Comparison of ENCODE assay signal across 1 cellular context in genomic region chr19:6737873-6738725, GRCh38.
TF ChIP-seq lines count a peak whose summit lies in the region.

No MANE protein-coding gene starts in this region.

TF ChIP-seq in K562, 482 proteins besides CTCF, POLR2A, EP300 and RAD21 (continued from another document and continues in another):
- TF ChIP-seq ZNF398 (CRISPR knock-in tag; IDR thresholded peaks at IDR 0.05) (no peak), ZNF830 (CRISPR knock-in tag; IDR thresholded peaks at IDR 0.05) (no peak), ETS1 (conservative IDR thresholded peaks at IDR 0.05; ENCODE audit: control insufficient read depth, low read depth, low read length) (peak; percentile 99; the same call in 1 of the 2 replicates), E2F5 (CRISPR knock-in tag; IDR thresholded peaks at IDR 0.05) (0 out of 2 replicates have a peak, but pooled peaks have one; percentile 54), GTF2E2 (tag; IDR thresholded peaks at IDR 0.05) (no peak), DPF2 (IDR thresholded peaks at IDR 0.05) (peak; percentile 66), ZBTB17 (CRISPR knock-in tag; IDR thresholded peaks at IDR 0.05) (peak; percentile 67), SPI1 (IDR thresholded peaks at IDR 0.05; ENCODE audit: borderline replicate concordance, low read depth, low read length) (peak; percentile 100), ZBTB40 (IDR thresholded peaks at IDR 0.05) (peak; percentile 93), ZBTB40 (CRISPR knock-in tag; IDR thresholded peaks at IDR 0.05) (no peak), ZFX (CRISPR knock-in tag; IDR thresholded peaks at IDR 0.05) (peak; percentile 77), RNF2 (IDR thresholded peaks at IDR 0.05) (0 out of 2 replicates have a peak, but pooled peaks have one; percentile 65), SRSF9 (IDR thresholded peaks at IDR 0.05; ENCODE audit: borderline replicate concordance, low read depth, low read length) (no peak), PPARD (CRISPR knock-in tag; IDR thresholded peaks at IDR 0.05) (no peak), L3MBTL2 (IDR thresholded peaks at IDR 0.05) (no peak), MECOM (CRISPR knock-in tag; IDR thresholded peaks at IDR 0.05) (0 out of 2 replicates have a peak, but pooled peaks have one; percentile 50), FOXJ3 (CRISPR knock-in tag; IDR thresholded peaks at IDR 0.05) (no peak), MYBL2 (IDR thresholded peaks at IDR 0.05; ENCODE audit: low read depth) (no peak), MYBL2 (CRISPR knock-in tag; IDR thresholded peaks at IDR 0.05; ENCODE audit: borderline replicate concordance) (no peak), HNRNPL (IDR thresholded peaks at IDR 0.05; ENCODE audit: low read depth, low read length) (no peak), FOXM1 (IDR thresholded peaks at IDR 0.05; ENCODE audit: low read depth) (no peak), FOXM1 (CRISPR knock-in tag; IDR thresholded peaks at IDR 0.05; ENCODE audit: low read depth) (no peak), ELF4 (CRISPR knock-in tag; IDR thresholded peaks at IDR 0.05) (no peak; the same call in 1 of the 2 replicates), ILK (tag; IDR thresholded peaks at IDR 0.05; ENCODE audit: borderline replicate concordance, low read depth) (no peak), SIN3B (IDR thresholded peaks at IDR 0.05; ENCODE audit: low read depth) (no peak), DACH1 (IDR thresholded peaks at IDR 0.05; ENCODE audit: partially characterized antibody) (no peak), STAT5A (IDR thresholded peaks at IDR 0.05; ENCODE audit: borderline replicate concordance, low read length) (peak; percentile 27; the same call in 1 of the 2 replicates), MIER1 (IDR thresholded peaks at IDR 0.05; ENCODE audit: low read depth) (no peak), POLR2B (IDR thresholded peaks at IDR 0.05; ENCODE audit: low read depth, partially characterized antibody) (no peak), ZNF586 (CRISPR knock-in tag; conservative IDR thresholded peaks at IDR 0.05) (peak; percentile 68; the same call in 1 of the 2 replicates), ZNF239 (CRISPR knock-in tag; IDR thresholded peaks at IDR 0.05) (0 out of 2 replicates have a peak, but pooled peaks have one; percentile 8), TFE3 (CRISPR knock-in tag; IDR thresholded peaks at IDR 0.05) (no peak), TSC22D4 (tag; IDR thresholded peaks at IDR 0.05) (no peak), HMBOX1 (IDR thresholded peaks at IDR 0.05) (peak; percentile 54), MITF (IDR thresholded peaks at IDR 0.05) (0 out of 2 replicates have a peak, but pooled peaks have one; percentile 15), CBFB (CRISPR knock-in tag; IDR thresholded peaks at IDR 0.05) (no peak), CGGBP1 (CRISPR knock-in tag; IDR thresholded peaks at IDR 0.05) (no peak), HDAC3 (IDR thresholded peaks at IDR 0.05; ENCODE audit: borderline replicate concordance, partially characterized antibody) (no peak), ZNF699 (CRISPR knock-in tag; IDR thresholded peaks at IDR 0.05; ENCODE audit: insufficient replicate concordance) (no peak), FOXK2 (conservative IDR thresholded peaks at IDR 0.05 in 1 of 2, IDR thresholded peaks at IDR 0.05 in 1 of 2; ENCODE audit: low read depth in 2 of 2) (peak in 1 of 2 experiments; percentile 95; a peak in 3 of 4 replicates), FOS (IDR thresholded peaks at IDR 0.05; ENCODE audit: extremely low read depth, insufficient read length) (no peak), LCOR (CRISPR knock-in tag; IDR thresholded peaks at IDR 0.05) (no peak), SAP30 (IDR thresholded peaks at IDR 0.05; ENCODE audit: borderline replicate concordance, insufficient read depth, low read depth, low read length, poor library complexity, severe bottlenecking) (no peak), ZNF644 (tag; IDR thresholded peaks at IDR 0.05; ENCODE audit: low read depth) (no peak)
